Comparison of ENCODE assay signal across 1 cellular context in the genomic region with DNA sequence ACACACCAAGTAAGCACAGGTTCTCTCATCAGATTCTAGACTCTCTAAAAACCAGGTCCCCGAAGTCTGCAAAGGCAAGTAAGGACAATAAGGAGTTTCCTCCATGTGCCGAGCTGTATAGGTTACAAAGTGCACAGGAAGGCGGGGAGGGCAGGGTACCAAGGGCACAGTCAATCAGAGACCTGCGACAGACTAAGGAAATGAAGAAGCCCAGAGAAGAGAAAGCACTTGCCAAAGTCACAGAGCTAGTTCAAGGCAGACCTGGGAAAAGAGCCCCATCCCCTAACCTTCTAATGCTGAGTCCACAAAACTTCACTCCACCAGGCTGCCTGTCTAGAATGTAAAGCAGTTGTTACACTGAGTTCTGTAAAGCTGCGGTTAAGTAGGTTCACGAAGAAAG.
TF ChIP-seq lines count a peak whose summit lies in the region.

No MANE protein-coding gene starts in this region.

TF ChIP-seq in K562, 482 proteins besides CTCF, POLR2A, EP300 and RAD21 (continued from another document):
- TF ChIP-seq NONO (IDR thresholded peaks at IDR 0.05; ENCODE audit: low read depth in 2 of 2, low read length in 1 of 2) (no peak), ZNF316 (IDR thresholded peaks at IDR 0.05) (peak; percentile 31), HNRNPH1 (optimal IDR thresholded peaks at IDR 0.05; ENCODE audit: low read depth, low read length) (no peak), NCOA2 (IDR thresholded peaks at IDR 0.05; ENCODE audit: partially characterized antibody in 2 of 2) (no peak), SREBF2 (CRISPR knock-in tag; IDR thresholded peaks at IDR 0.05) (no peak)
- TF ChIP-seq, protein P1, sequence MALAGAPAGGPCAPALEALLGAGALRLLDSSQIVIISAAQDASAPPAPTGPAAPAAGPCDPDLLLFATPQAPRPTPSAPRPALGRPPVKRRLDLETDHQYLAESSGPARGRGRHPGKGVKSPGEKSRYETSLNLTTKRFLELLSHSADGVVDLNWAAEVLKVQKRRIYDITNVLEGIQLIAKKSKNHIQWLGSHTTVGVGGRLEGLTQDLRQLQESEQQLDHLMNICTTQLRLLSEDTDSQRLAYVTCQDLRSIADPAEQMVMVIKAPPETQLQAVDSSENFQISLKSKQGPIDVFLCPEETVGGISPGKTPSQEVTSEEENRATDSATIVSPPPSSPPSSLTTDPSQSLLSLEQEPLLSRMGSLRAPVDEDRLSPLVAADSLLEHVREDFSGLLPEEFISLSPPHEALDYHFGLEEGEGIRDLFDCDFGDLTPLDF (CRISPR knock-in tag; IDR thresholded peaks at IDR 0.05): 0 out of 2 replicates have a peak, but pooled peaks have one; percentile 39
